1 cellular context compared by ENCODE assay signal in genomic region chr17:47862621-47863440, GRCh38.
TF ChIP-seq lines count a peak whose summit lies in the region.

No MANE protein-coding gene starts in this region.

TF ChIP-seq in K562, 482 proteins besides CTCF, POLR2A, EP300 and RAD21 (continued from another document):
- TF ChIP-seq, protein P1, sequence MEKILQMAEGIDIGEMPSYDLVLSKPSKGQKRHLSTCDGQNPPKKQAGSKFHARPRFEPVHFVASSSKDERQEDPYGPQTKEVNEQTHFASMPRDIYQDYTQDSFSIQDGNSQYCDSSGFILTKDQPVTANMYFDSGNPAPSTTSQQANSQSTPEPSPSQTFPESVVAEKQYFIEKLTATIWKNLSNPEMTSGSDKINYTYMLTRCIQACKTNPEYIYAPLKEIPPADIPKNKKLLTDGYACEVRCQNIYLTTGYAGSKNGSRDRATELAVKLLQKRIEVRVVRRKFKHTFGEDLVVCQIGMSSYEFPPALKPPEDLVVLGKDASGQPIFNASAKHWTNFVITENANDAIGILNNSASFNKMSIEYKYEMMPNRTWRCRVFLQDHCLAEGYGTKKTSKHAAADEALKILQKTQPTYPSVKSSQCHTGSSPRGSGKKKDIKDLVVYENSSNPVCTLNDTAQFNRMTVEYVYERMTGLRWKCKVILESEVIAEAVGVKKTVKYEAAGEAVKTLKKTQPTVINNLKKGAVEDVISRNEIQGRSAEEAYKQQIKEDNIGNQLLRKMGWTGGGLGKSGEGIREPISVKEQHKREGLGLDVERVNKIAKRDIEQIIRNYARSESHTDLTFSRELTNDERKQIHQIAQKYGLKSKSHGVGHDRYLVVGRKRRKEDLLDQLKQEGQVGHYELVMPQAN (IDR thresholded peaks at IDR 0.05; ENCODE audit: borderline replicate concordance): no peak
- no peak for TF ChIP-seq MLX (CRISPR knock-in tag; conservative IDR thresholded peaks at IDR 0.05)
- no peak for TF ChIP-seq RB1 (IDR thresholded peaks at IDR 0.05; ENCODE audit: low read depth)
- TF ChIP-seq BRCA1 (IDR thresholded peaks at IDR 0.05): no peak
- TF ChIP-seq BRCA1 (CRISPR knock-in tag; IDR thresholded peaks at IDR 0.05): no peak
- TF ChIP-seq ZBTB49 (CRISPR knock-in tag; IDR thresholded peaks at IDR 0.05; ENCODE audit: borderline replicate concordance): no peak
- TF ChIP-seq KAT8 (IDR thresholded peaks at IDR 0.05; ENCODE audit: low read depth): no peak
- TF ChIP-seq ZNF274 (IDR thresholded peaks at IDR 0.05; ENCODE audit: borderline replicate concordance, low read depth, low read length): no peak
- TF ChIP-seq THAP7 (CRISPR knock-in tag; IDR thresholded peaks at IDR 0.05): no peak
- TF ChIP-seq BMI1 (IDR thresholded peaks at IDR 0.05; ENCODE audit: low read length): no peak
- no peak for TF ChIP-seq NELFE (IDR thresholded peaks at IDR 0.05; ENCODE audit: insufficient read depth, insufficient read length)
- TF ChIP-seq RBM15 (IDR thresholded peaks at IDR 0.05; ENCODE audit: insufficient read depth, low read length): no peak
- peak; percentile 39; the same call in 1 of the 2 replicates for TF ChIP-seq ARID1B (IDR thresholded peaks at IDR 0.05)
- TF ChIP-seq FOXJ2 (tag; IDR thresholded peaks at IDR 0.05): no peak
- TF ChIP-seq RBBP5 (IDR thresholded peaks at IDR 0.05; ENCODE audit: borderline replicate concordance, insufficient read depth, low read length, poor library complexity, severe bottlenecking): no peak
- TF ChIP-seq NFE2 (IDR thresholded peaks at IDR 0.05; ENCODE audit: low read depth): peak; percentile 69
- no peak for TF ChIP-seq PRMT5 (CRISPR knock-in tag; IDR thresholded peaks at IDR 0.05)
- TF ChIP-seq SMC3 (conservative IDR thresholded peaks at IDR 0.05; ENCODE audit: insufficient read depth, low read depth, low read length): no peak
- TF ChIP-seq RBM39 (optimal IDR thresholded peaks at IDR 0.05; ENCODE audit: low read depth, low read length): no peak
- TF ChIP-seq MITF (IDR thresholded peaks at IDR 0.05): no peak
- TF ChIP-seq ZC3H8 (IDR thresholded peaks at IDR 0.05): no peak
- TF ChIP-seq SMARCC2 (IDR thresholded peaks at IDR 0.05; ENCODE audit: low read depth): no peak
- TF ChIP-seq ZNF76 (CRISPR knock-in tag; IDR thresholded peaks at IDR 0.05; ENCODE audit: borderline replicate concordance): no peak
- TF ChIP-seq, protein P2, sequence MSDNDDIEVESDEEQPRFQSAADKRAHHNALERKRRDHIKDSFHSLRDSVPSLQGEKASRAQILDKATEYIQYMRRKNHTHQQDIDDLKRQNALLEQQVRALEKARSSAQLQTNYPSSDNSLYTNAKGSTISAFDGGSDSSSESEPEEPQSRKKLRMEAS (CRISPR knock-in tag; IDR thresholded peaks at IDR 0.05): peak; percentile 26; the same call in 1 of the 2 replicates
- TF ChIP-seq TRIM24 (IDR thresholded peaks at IDR 0.05): peak; percentile 46 to 69; a peak in 3 of 4 replicates
- no peak for TF ChIP-seq KLF16 (IDR thresholded peaks at IDR 0.05)
- TF ChIP-seq NCOA6 (IDR thresholded peaks at IDR 0.05): no peak
- no peak for TF ChIP-seq HCFC1 (IDR thresholded peaks at IDR 0.05; ENCODE audit: low read depth, low read length)
- TF ChIP-seq PHB (CRISPR knock-in tag; IDR thresholded peaks at IDR 0.05): no peak
- TF ChIP-seq LEF1 (IDR thresholded peaks at IDR 0.05): no peak
- TF ChIP-seq, protein P3, sequence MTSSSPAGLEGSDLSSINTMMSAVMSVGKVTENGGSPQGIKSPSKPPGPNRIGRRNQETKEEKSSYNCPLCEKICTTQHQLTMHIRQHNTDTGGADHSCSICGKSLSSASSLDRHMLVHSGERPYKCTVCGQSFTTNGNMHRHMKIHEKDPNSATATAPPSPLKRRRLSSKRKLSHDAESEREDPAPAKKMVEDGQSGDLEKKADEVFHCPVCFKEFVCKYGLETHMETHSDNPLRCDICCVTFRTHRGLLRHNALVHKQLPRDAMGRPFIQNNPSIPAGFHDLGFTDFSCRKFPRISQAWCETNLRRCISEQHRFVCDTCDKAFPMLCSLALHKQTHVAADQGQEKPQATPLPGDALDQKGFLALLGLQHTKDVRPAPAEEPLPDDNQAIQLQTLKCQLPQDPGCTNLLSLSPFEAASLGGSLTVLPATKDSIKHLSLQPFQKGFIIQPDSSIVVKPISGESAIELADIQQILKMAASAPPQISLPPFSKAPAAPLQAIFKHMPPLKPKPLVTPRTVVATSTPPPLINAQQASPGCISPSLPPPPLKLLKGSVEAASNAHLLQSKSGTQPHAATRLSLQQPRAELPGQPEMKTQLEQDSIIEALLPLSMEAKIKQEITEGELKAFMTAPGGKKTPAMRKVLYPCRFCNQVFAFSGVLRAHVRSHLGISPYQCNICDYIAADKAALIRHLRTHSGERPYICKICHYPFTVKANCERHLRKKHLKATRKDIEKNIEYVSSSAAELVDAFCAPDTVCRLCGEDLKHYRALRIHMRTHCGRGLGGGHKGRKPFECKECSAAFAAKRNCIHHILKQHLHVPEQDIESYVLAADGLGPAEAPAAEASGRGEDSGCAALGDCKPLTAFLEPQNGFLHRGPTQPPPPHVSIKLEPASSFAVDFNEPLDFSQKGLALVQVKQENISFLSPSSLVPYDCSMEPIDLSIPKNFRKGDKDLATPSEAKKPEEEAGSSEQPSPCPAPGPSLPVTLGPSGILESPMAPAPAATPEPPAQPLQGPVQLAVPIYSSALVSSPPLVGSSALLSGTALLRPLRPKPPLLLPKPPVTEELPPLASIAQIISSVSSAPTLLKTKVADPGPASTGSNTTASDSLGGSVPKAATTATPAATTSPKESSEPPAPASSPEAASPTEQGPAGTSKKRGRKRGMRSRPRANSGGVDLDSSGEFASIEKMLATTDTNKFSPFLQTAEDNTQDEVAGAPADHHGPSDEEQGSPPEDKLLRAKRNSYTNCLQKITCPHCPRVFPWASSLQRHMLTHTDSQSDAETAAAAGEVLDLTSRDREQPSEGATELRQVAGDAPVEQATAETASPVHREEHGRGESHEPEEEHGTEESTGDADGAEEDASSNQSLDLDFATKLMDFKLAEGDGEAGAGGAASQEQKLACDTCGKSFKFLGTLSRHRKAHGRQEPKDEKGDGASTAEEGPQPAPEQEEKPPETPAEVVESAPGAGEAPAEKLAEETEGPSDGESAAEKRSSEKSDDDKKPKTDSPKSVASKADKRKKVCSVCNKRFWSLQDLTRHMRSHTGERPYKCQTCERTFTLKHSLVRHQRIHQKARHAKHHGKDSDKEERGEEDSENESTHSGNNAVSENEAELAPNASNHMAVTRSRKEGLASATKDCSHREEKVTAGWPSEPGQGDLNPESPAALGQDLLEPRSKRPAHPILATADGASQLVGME (CRISPR knock-in tag; IDR thresholded peaks at IDR 0.05): no peak
- TF ChIP-seq HNRNPK (IDR thresholded peaks at IDR 0.05; ENCODE audit: low read depth, low read length, poor library complexity, severe bottlenecking): no peak
